8 cellular contexts compared by ENCODE assay signal in genomic region chr19:45404557-45405434, GRCh38. TPM values are rescaled to one million over a fixed set of nuclear protein-coding genes. Genes with fewer than 3 reads are reported as not detected.
DNase-seq lines count a peak whose midpoint lies in the region; ATAC-seq and TF ChIP-seq lines count a peak whose summit lies in the region.

Gene PPP1R13L, minus strand, starts transcription at chr19:45405069. Its CDS starts 6,751 bp downstream, at chr19:45398318.

- ATAC-seq in HG02840 (IDR thresholded peaks at IDR 0.05; ENCODE audit: low FRiP score, unreplicated experiment) (peak; percentile 15), upper lobe of right lung (peak; percentile 81)
- peak; percentile 10 to 46 for ATAC-seq in natural killer cell treated with Interleukin-12 subunit alpha and Interleukin-12 subunit beta and Interleukin-15 and Interleukin-18, amount 100 ng/mL, for 72 hours

- H3K36me3 ChIP-seq in upper lobe of right lung, result no peaks in the 10 kb centered on the region

- DNase-seq in Calu3 (peak; percentile 98), NCI-H510A treated with DMSO at 0.1 percent for 48 hours (lab: John Stamatoyannopoulos, UW) (peak; percentile 86), fibroblast of mammary gland (ENCODE audit: low read depth) (peak; percentile 66), upper lobe of right lung (peak; percentile 95), foreskin melanocyte (no peak)
- peak; percentile 71 for DNase-seq in activated T-cell treated with anti-CD3 and anti-CD28 coated beads, Interleukin-2, amount 50 U/mL, for 24 hours
- no peak for DNase-seq in natural killer cell treated with Interleukin-12 subunit alpha and Interleukin-12 subunit beta and Interleukin-15 and Interleukin-18, amount 100 ng/mL, for 72 hours (ENCODE audit: low spot score)

- TF ChIP-seq CTCF in Calu3 (IDR thresholded peaks at IDR 0.05; ENCODE audit: unreplicated experiment) (no peak), fibroblast of mammary gland (conservative IDR thresholded peaks at IDR 0.05; ENCODE audit: control insufficient read depth, insufficient read depth, low read depth, low read length) (no peak), upper lobe of right lung (IDR thresholded peaks at IDR 0.05) (no peak)

- TSS peak; percentile 66 for BruUV-seq in Calu3 (replicated peaks; lab: Mats Ljungman, UMichigan)

- peak within 1 kb of the TSS; percentile 92 for H3K4me3 Mint-ChIP-seq in Calu3 (ENCODE audit: low read depth, unreplicated experiment)
- peak within 1 kb of the TSS; percentile 96 for H3K4me3 Mint-ChIP-seq in activated T-cell treated with anti-CD3 and anti-CD28 coated beads, Interleukin-2, amount 50 U/mL, for 24 hours
- peak within 1 kb of the TSS; percentile 92 for H3K4me3 Mint-ChIP-seq in natural killer cell treated with Interleukin-12 subunit alpha and Interleukin-12 subunit beta and Interleukin-15 and Interleukin-18, amount 100 ng/mL, for 72 hours

- peak within 1 kb of the TSS; percentile 94 for H3K4me3 ChIP-seq in fibroblast of mammary gland (ENCODE audit: control insufficient read depth, low read depth, low read length)
- peak within 1 kb of the TSS; percentile 77 for H3K4me3 ChIP-seq in upper lobe of right lung

- H3K4me1 ChIP-seq in upper lobe of right lung, result peaks cover 25% of the 10 kb centered on the region

- no peaks in the 10 kb centered on the region for H3K9me3 Mint-ChIP-seq in Calu3 (ENCODE audit: low read depth, unreplicated experiment)
- no peaks in the 10 kb centered on the region for H3K9me3 Mint-ChIP-seq in activated T-cell treated with anti-CD3 and anti-CD28 coated beads, Interleukin-2, amount 50 U/mL, for 24 hours
- H3K9me3 Mint-ChIP-seq in natural killer cell treated with Interleukin-12 subunit alpha and Interleukin-12 subunit beta and Interleukin-15 and Interleukin-18, amount 100 ng/mL, for 72 hours, result no peaks in the 10 kb centered on the region

- H3K27me3 ChIP-seq in upper lobe of right lung, result no peaks in the 10 kb centered on the region

- CTCF ChIA-PET in Calu3 (lab: Charles Lee), result interaction anchor here (0.8 to 3.7 kb wide), 8 partner anchors 20 to 226 kb away, joined by 3 to 55 read pairs (median 7); partner anchors contain the start of genes BLOC1S3, ERCC1 and TRAPPC6A

- peak within 1 kb of the TSS; percentile 97 for H3K27ac ChIP-seq in upper lobe of right lung

- peaks cover 27% of the 10 kb centered on the region for H3K4me1 Mint-ChIP-seq in Calu3 (ENCODE audit: low read depth, unreplicated experiment)
- peaks cover 56% of the 10 kb centered on the region for H3K4me1 Mint-ChIP-seq in activated T-cell treated with anti-CD3 and anti-CD28 coated beads, Interleukin-2, amount 50 U/mL, for 24 hours (ENCODE audit: low read depth)
- peaks cover 32 to 44% of the 10 kb centered on the region in 2 donors for H3K4me1 Mint-ChIP-seq in natural killer cell treated with Interleukin-12 subunit alpha and Interleukin-12 subunit beta and Interleukin-15 and Interleukin-18, amount 100 ng/mL, for 72 hours (ENCODE audit: low read depth in 2 of 2)

- H3K9me3 ChIP-seq in upper lobe of right lung, result no peaks in the 10 kb centered on the region

- intact Hi-C loops in Calu3 (cut with micrococcal nuclease; ENCODE audit: unreplicated experiment), result loop anchor here (2.0 kb wide), 1 partner anchor 20 kb away; no protein-coding TSS in a partner anchor
- intact Hi-C loops in upper lobe of right lung (cut with DNase I), result no loop called here

- H3K27me3 Mint-ChIP-seq in Calu3 (ENCODE audit: unreplicated experiment), result no peaks in the 10 kb centered on the region
- H3K27me3 Mint-ChIP-seq in activated T-cell treated with anti-CD3 and anti-CD28 coated beads, Interleukin-2, amount 50 U/mL, for 24 hours, result peaks cover 45% of the 10 kb centered on the region
- H3K27me3 Mint-ChIP-seq in natural killer cell treated with Interleukin-12 subunit alpha and Interleukin-12 subunit beta and Interleukin-15 and Interleukin-18, amount 100 ng/mL, for 72 hours, result peaks cover 0 to 4% of the 10 kb centered on the region in 2 donors

- peaks cover 70% of the 10 kb centered on the region for H3K36me3 Mint-ChIP-seq in Calu3 (ENCODE audit: insufficient read depth, unreplicated experiment)
- H3K36me3 Mint-ChIP-seq in activated T-cell treated with anti-CD3 and anti-CD28 coated beads, Interleukin-2, amount 50 U/mL, for 24 hours (ENCODE audit: low read depth), result peaks cover 33% of the 10 kb centered on the region
- peaks cover 10% of the 10 kb centered on the region for H3K36me3 Mint-ChIP-seq in natural killer cell treated with Interleukin-12 subunit alpha and Interleukin-12 subunit beta and Interleukin-15 and Interleukin-18, amount 100 ng/mL, for 72 hours

- H3K27ac Mint-ChIP-seq in Calu3 (ENCODE audit: unreplicated experiment), result peak within 1 kb of the TSS; percentile 89
- peak within 1 kb of the TSS; percentile 95 for H3K27ac Mint-ChIP-seq in activated T-cell treated with anti-CD3 and anti-CD28 coated beads, Interleukin-2, amount 50 U/mL, for 24 hours
- H3K27ac Mint-ChIP-seq in natural killer cell treated with Interleukin-12 subunit alpha and Interleukin-12 subunit beta and Interleukin-15 and Interleukin-18, amount 100 ng/mL, for 72 hours, result peak within 1 kb of the TSS; percentile 91 to 92

RNA-seq across cellular contexts. Expression of gene PPP1R13L, which starts in this region (rescaled TPM):
- total RNA-seq in Calu3 (2022) (98.4 and 135 TPM in 2 replicates), upper lobe of right lung (67.9 TPM)
- 10 to 100 TPM; 12.2 to 14.1 TPM for total RNA-seq in natural killer cell treated with Interleukin-12 subunit alpha and Interleukin-12 subunit beta and Interleukin-15 and Interleukin-18, amount 100 ng/mL, for 72 hours

Comparison
In these comparisons a context has a peak if more than half of its experiments do, and no peak if none do; other contexts are left out.
1. DNase-seq: peak in Calu3 (single experiment), NCI-H510A treated with DMSO at 0.1 percent for 48 hours (single experiment), activated T-cell treated with anti-CD3 and anti-CD28 coated beads, Interleukin-2, amount 50 U/mL, for 24 hours (single experiment), fibroblast of mammary gland (single experiment) and upper lobe of right lung (single experiment); none in natural killer cell treated with Interleukin-12 subunit alpha and Interleukin-12 subunit beta and Interleukin-15 and Interleukin-18, amount 100 ng/mL, for 72 hours (single experiment) and foreskin melanocyte (single experiment).
2. ATAC-seq: peak in every context shown above with its lines; median percentile 81 in upper lobe of right lung; 28 in natural killer cell treated with Interleukin-12 subunit alpha and Interleukin-12 subunit beta and Interleukin-15 and Interleukin-18, amount 100 ng/mL, for 72 hours; 15 in HG02840.
3. Peak in every context shown above with its lines, with median percentiles within 50 percentile points of each other: H3K27ac Mint-ChIP-seq and H3K4me3 Mint-ChIP-seq.